ENCODE assay signal across 19 cellular contexts in the genomic region with DNA sequence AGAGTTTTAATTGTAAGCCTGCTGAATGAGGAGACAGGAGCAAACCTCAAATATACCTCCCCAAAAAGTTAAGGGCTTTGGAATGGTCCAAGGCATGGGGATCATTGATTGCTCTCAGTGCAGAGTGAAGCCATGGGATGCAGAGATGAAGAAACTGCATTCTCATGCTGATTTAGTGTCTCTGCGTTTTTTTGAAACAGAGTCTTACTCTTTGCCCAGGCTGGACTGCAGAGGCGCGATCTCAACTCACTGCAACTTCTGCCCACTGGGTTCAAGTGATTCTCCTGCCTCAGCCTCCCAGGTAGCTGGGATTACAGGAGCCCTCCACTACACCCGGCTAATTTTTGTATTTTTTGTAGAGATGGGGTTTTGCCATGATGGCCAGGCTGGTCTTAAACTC.
A peak's percentile ranks its signal among the peaks of the same experiment; 100 is the strongest.
DNase-seq lines count a peak whose midpoint lies in the region; ATAC-seq and TF ChIP-seq lines count a peak whose summit lies in the region.
"Had no signal": no experiment of that assay in that cellular context is flagged by ENCODE, and none has a peak within 500 bp of the region (broad histone marks: within the 10 kb centered on the region; RNA-seq: fewer than 3 reads in every experiment).

No MANE protein-coding gene starts in this region.

- TF ChIP-seq EP300 in esophagus muscularis mucosa (IDR thresholded peaks at IDR 0.05), result no peak

- no peak overlapping the region for H3K9ac ChIP-seq in trophoblast cell (ENCODE audit: low read length)
- H3K9ac ChIP-seq: BLaER1 treated with 17β-estradiol and CSF1 and Interleukin-3, amounts not matched to agents 10 nM and 100 nM had no signal

- H3K18ac ChIP-seq in trophoblast cell (ENCODE audit: low read length), result no peak overlapping the region

- no peak overlapping the region for H4K8ac ChIP-seq in trophoblast cell (ENCODE audit: low read depth, low read length)

- H3K23ac ChIP-seq in trophoblast cell (ENCODE audit: low read length), result no peak overlapping the region

- H3K79me1 ChIP-seq in trophoblast cell (ENCODE audit: low read length), result peaks cover 17% of the 10 kb centered on the region

- H3K4me2 ChIP-seq in GM23338, result no peak overlapping the region
- no peak overlapping the region for H3K4me2 ChIP-seq in trophoblast cell (ENCODE audit: low read length)
- H3K4me2 ChIP-seq: BLaER1 treated with 17β-estradiol and CSF1 and Interleukin-3, amounts not matched to agents 10 nM and 100 nM had no signal

- no peak overlapping the region for H3K4ac ChIP-seq in trophoblast cell (ENCODE audit: low read depth, low read length)

- H4K20me1 ChIP-seq in GM23338 (replicated peaks; ENCODE audit: insufficient read depth), result no peaks in the 10 kb centered on the region

- H3K27me3 Mint-ChIP-seq in GM23338 (ENCODE audit: insufficient read depth, low read depth, poor library complexity) (peaks cover 5% of the 10 kb centered on the region), immature natural killer cell (ENCODE audit: low read depth in 3 of 3) (peaks cover 0 to 8% (median 3%) of the 10 kb centered on the region in 3 donors)
- peaks cover 11% of the 10 kb centered on the region for H3K27me3 Mint-ChIP-seq in activated T-cell treated with anti-CD3 and anti-CD28 coated beads, Interleukin-2, amount 50 U/mL, for 4 hours (ENCODE audit: low read depth)

- no peaks in the 10 kb centered on the region; the same call in 2 of the 3 replicates for H3K36me3 Mint-ChIP-seq in GM23338 (ENCODE audit: low read depth)
- no peaks in the 10 kb centered on the region for H3K36me3 Mint-ChIP-seq in activated T-cell treated with anti-CD3 and anti-CD28 coated beads, Interleukin-2, amount 50 U/mL, for 4 hours (ENCODE audit: insufficient read depth)
- H3K36me3 Mint-ChIP-seq in immature natural killer cell, result no peaks in the 10 kb centered on the region
- H3K36me3 Mint-ChIP-seq: CD8-positive, alpha-beta T cell had no signal

- H2BK5ac ChIP-seq in trophoblast cell (ENCODE audit: low read depth, low read length, poor library complexity), result no peak overlapping the region

- no peak for TF ChIP-seq POLR2A in esophagus muscularis mucosa (IDR thresholded peaks at IDR 0.05; ENCODE audit: low read depth)

- H3K27ac Mint-ChIP-seq in GM23338 (no peak overlapping the region), immature natural killer cell (no peak overlapping the region)
- H3K27ac Mint-ChIP-seq: B cell; CD4-positive, alpha-beta T cell; CD8-positive, alpha-beta T cell had no signal

- H3K27ac ChIP-seq in GM23338 (ENCODE audit: low read depth) (no peak overlapping the region), esophagus muscularis mucosa (replicated peaks in 1 of 4) (no peak overlapping the region), trophoblast cell (ENCODE audit: low read depth, low read length) (no peak overlapping the region)
- H3K27ac ChIP-seq: BLaER1 treated with 17β-estradiol and CSF1 and Interleukin-3, amounts not matched to agents 10 nM and 100 nM; C4-2B had no signal

- H3K4me3 ChIP-seq in GM23338 (no peak overlapping the region), esophagus muscularis mucosa (no peak overlapping the region), trophoblast cell (ENCODE audit: low read depth, low read length) (no peak overlapping the region)
- H3K4me3 ChIP-seq: BLaER1 treated with 17β-estradiol and CSF1 and Interleukin-3, amounts not matched to agents 10 nM and 100 nM had no signal

- ATAC-seq in GM23338, result no peak
- ATAC-seq in activated T-cell treated with anti-CD3 and anti-CD28 coated beads, Interleukin-2, amount 50 U/mL, for 4 hours, result no peak
- ATAC-seq in left ventricle myocardium superior, result no peak
- ATAC-seq: CD8-positive, alpha-beta T cell had no signal

- H3K14ac ChIP-seq in trophoblast cell (ENCODE audit: low read length), result no peak overlapping the region

- no peak for TF ChIP-seq CTCF in GM23338 (conservative IDR thresholded peaks at IDR 0.05; ENCODE audit: low read depth in 2 of 2)
- TF ChIP-seq CTCF in esophagus muscularis mucosa (IDR thresholded peaks at IDR 0.05), result no peak

- H2AFZ ChIP-seq in GM23338 (peak overlapping the region; percentile 57; the same call in 1 of the 2 replicates), trophoblast cell (ENCODE audit: insufficient read depth, low read length, poor library complexity) (no peak overlapping the region)

- H3K79me2 ChIP-seq in GM23338 (replicated peaks; ENCODE audit: insufficient read depth) (no peaks in the 10 kb centered on the region), trophoblast cell (ENCODE audit: control insufficient read depth, insufficient read depth, low read length, poor library complexity) (peaks cover 1% of the 10 kb centered on the region)

- H3K4me1 Mint-ChIP-seq in GM23338, result peaks cover 60% of the 10 kb centered on the region
- no peaks in the 10 kb centered on the region for H3K4me1 Mint-ChIP-seq in activated T-cell treated with anti-CD3 and anti-CD28 coated beads, Interleukin-2, amount 50 U/mL, for 4 hours (ENCODE audit: low read depth)
- no peaks in the 10 kb centered on the region for H3K4me1 Mint-ChIP-seq in immature natural killer cell
- H3K4me1 Mint-ChIP-seq: B cell had no signal

- intact Hi-C loops in esophagus muscularis mucosa (cut with DNase I), result no loop called here
- intact Hi-C loops in left ventricle myocardium superior (cut with micrococcal nuclease), result no loop called here

- DNase-seq in GM23338 (ENCODE audit: low spot score) (no peak), esophagus muscularis mucosa (ENCODE audit: extremely low spot score) (peak; percentile 60), trophoblast cell (no peak), NOMO-1 (lab: John Stamatoyannopoulos, UW; ENCODE audit: unreplicated experiment in 2 of 2) (no peak), left ventricle myocardium superior (no peak), immature natural killer cell (no peak)
- DNase-seq in activated T-cell treated with anti-CD3 and anti-CD28 coated beads, Interleukin-2, amount 50 U/mL, for 4 hours, result no peak
- DNase-seq: 8988T; ACHN; AML-193; Caco-2; Calu3; CD4-positive, alpha-beta T cell; CD8-positive, alpha-beta T cell; DMS79 treated with DMSO at 0.1 percent for 48 hours; GF-D8 had no signal

- H3K9me2 ChIP-seq in GM23338 (ENCODE audit: insufficient read depth), result 0 out of 2 replicates have a peak, but pooled peaks cover 7% of the 10 kb centered on the region

- no peaks in the 10 kb centered on the region for H3F3A ChIP-seq in GM23338 (replicated peaks; ENCODE audit: low read depth)

- H3K9me3 ChIP-seq in esophagus muscularis mucosa, result no peaks in the 10 kb centered on the region
- H3K9me3 ChIP-seq in trophoblast cell (ENCODE audit: insufficient read depth, low read depth, low read length), result no peaks in the 10 kb centered on the region
- H3K9me3 ChIP-seq: BLaER1 treated with 17β-estradiol and CSF1 and Interleukin-3, amounts not matched to agents 10 nM and 100 nM had no signal

- peak overlapping the region; percentile 78 for H2BK120ac ChIP-seq in trophoblast cell (ENCODE audit: insufficient read depth, low read length, poor library complexity)

- H3K4me1 ChIP-seq in GM23338 (ENCODE audit: insufficient read depth) (peaks cover 66% of the 10 kb centered on the region), esophagus muscularis mucosa (no peaks in the 10 kb centered on the region), trophoblast cell (ENCODE audit: control insufficient read depth in 1 of 2, insufficient read depth in 2 of 2, low read length in 2 of 2) (peaks cover 14 to 37% of the 10 kb centered on the region in 2 experiments)

- H3K36me3 ChIP-seq in GM23338 (ENCODE audit: insufficient read depth) (no peaks in the 10 kb centered on the region), esophagus muscularis mucosa (no peaks in the 10 kb centered on the region), trophoblast cell (ENCODE audit: control insufficient read depth in 1 of 2, insufficient read depth in 2 of 2, low read length in 2 of 2) (no peaks in the 10 kb centered on the region)
- H3K36me3 ChIP-seq: BLaER1 treated with 17β-estradiol and CSF1 and Interleukin-3, amounts not matched to agents 10 nM and 100 nM had no signal

- H2AK5ac ChIP-seq in trophoblast cell (ENCODE audit: low read length), result no peak overlapping the region

- peak overlapping the region; percentile 28 for H4K91ac ChIP-seq in trophoblast cell (ENCODE audit: low read depth, low read length)

- no peak overlapping the region for H3K4me3 Mint-ChIP-seq in GM23338
- H3K4me3 Mint-ChIP-seq in activated T-cell treated with anti-CD3 and anti-CD28 coated beads, Interleukin-2, amount 50 U/mL, for 4 hours, result no peak overlapping the region
- no peak overlapping the region for H3K4me3 Mint-ChIP-seq in immature natural killer cell
- H3K4me3 Mint-ChIP-seq: B cell; CD4-positive, alpha-beta T cell; CD8-positive, alpha-beta T cell had no signal

- H2BK12ac ChIP-seq in trophoblast cell (ENCODE audit: low read length), result no peak overlapping the region

- WGBS in esophagus muscularis mucosa, result 84% methylated on average over 4 of the region's 4 CpGs
- no CpG with 5 or more reads among the region's 4 CpGs for WGBS in trophoblast cell (ENCODE audit: extremely low coverage, insufficient coverage, insufficient read length)

- H3K9me3 Mint-ChIP-seq in GM23338 (peaks cover 5% of the 10 kb centered on the region; the same call in 2 of the 3 replicates), immature natural killer cell (peaks cover 0 to 1% (median 0%) of the 10 kb centered on the region in 6 donors)
- H3K9me3 Mint-ChIP-seq in activated T-cell treated with anti-CD3 and anti-CD28 coated beads, Interleukin-2, amount 50 U/mL, for 4 hours, result no peaks in the 10 kb centered on the region
- H3K9me3 Mint-ChIP-seq: CD4-positive, alpha-beta T cell; CD8-positive, alpha-beta T cell had no signal

- no peaks in the 10 kb centered on the region for H3K27me3 ChIP-seq in GM23338 (ENCODE audit: insufficient read depth)
- H3K27me3 ChIP-seq in esophagus muscularis mucosa, result no peaks in the 10 kb centered on the region
- H3K27me3 ChIP-seq in trophoblast cell (ENCODE audit: insufficient read depth, low read length), result no peaks in the 10 kb centered on the region

- no peak overlapping the region for H4K12ac ChIP-seq in trophoblast cell (ENCODE audit: low read depth, low read length)

TF ChIP-seq in GM23338, 12 proteins besides CTCF, POLR2A, EP300 and RAD21 (continues in another document):
- TF ChIP-seq CREB1 (CRISPR knock-in tag; IDR thresholded peaks at IDR 0.05; ENCODE audit: low read depth), result no peak
- no peak for TF ChIP-seq NANOG (IDR thresholded peaks at IDR 0.05; ENCODE audit: borderline replicate concordance)
- TF ChIP-seq EZH2 (IDR thresholded peaks at IDR 0.05; ENCODE audit: low read depth, unreplicated experiment), result no peak
- TF ChIP-seq ZNF114 (CRISPR knock-in tag; IDR thresholded peaks at IDR 0.05), result no peak
- TF ChIP-seq EZH2phosphoT487 (IDR thresholded peaks at IDR 0.05; ENCODE audit: unreplicated experiment), result no peak
